Comparison of ENCODE assay signal across 16 cellular contexts in the genomic region with DNA sequence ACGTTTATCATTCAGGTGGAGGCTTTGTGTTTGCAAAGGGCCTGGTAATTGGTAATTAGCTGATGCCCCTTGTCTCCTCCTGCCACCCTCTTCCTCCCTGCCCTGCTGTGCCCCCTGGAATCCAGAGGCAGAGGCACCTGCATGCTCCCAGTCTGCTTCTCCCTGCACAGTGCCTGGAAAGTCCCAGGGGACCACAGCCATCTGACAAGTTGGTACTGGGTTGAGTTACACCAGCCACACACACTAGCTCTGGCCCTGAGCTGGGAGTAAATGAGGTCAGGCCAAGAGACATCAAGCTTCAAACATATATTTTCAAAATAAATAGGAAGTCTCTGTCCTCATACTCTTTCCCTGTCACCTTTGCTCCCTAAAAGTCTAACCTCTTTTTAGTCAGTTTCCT. TPM values are rescaled to one million over a fixed set of nuclear protein-coding genes. Genes with fewer than 3 reads are reported as not detected.
A peak's percentile ranks its signal among the peaks of the same experiment; 100 is the strongest.
DNase-seq lines count a peak whose midpoint lies in the region; ATAC-seq and TF ChIP-seq lines count a peak whose summit lies in the region.
"Had no signal": no experiment of that assay in that cellular context is flagged by ENCODE, and none has a peak within 500 bp of the region (broad histone marks: within the 10 kb centered on the region; RNA-seq: fewer than 3 reads in every experiment).

No MANE protein-coding gene starts in this region.

- CTCF ChIA-PET in CD4-positive, alpha-beta memory T cell (lab: Charles Lee; ENCODE audit: partially characterized antibody), result no interaction called here

- H3K4me1 ChIP-seq in CD4-positive, alpha-beta memory T cell (ENCODE audit: insufficient read depth, low read length), result no peaks in the 10 kb centered on the region

- no peaks in the 10 kb centered on the region for H3K27me3 Mint-ChIP-seq in CD4-positive, alpha-beta memory T cell
- H3K27me3 Mint-ChIP-seq: IgD-negative memory B cell had no signal

- H3K4me3 Mint-ChIP-seq in CD4-positive, alpha-beta memory T cell, result no peak overlapping the region
- H3K4me3 Mint-ChIP-seq: IgD-negative memory B cell, WTC11 had no signal

- no peaks in the 10 kb centered on the region for H3K9me3 ChIP-seq in CD4-positive, alpha-beta memory T cell (ENCODE audit: control insufficient read depth in 1 of 2, low read length in 2 of 2)

- peak overlapping the region; percentile 60 for H3K27ac ChIP-seq in VCaP
- H3K27ac ChIP-seq in CD4-positive, alpha-beta memory T cell (ENCODE audit: low read depth, low read length), result no peak overlapping the region
- H3K27ac ChIP-seq: skin epidermis had no signal

- no peaks in the 10 kb centered on the region; the same call in 1 of the 2 replicates for H3K36me3 ChIP-seq in GM06990 (ENCODE audit: control insufficient read depth, insufficient read depth, low read length)
- no peaks in the 10 kb centered on the region for H3K36me3 ChIP-seq in CD4-positive, alpha-beta memory T cell (ENCODE audit: insufficient read depth, low read length)

- peaks cover 13 to 43% (median 35%) of the 10 kb centered on the region in 4 donors for H3K4me1 Mint-ChIP-seq in CD4-positive, alpha-beta memory T cell

- DNase-seq in GM06990 (ENCODE audit: extremely low read depth, insufficient read length) (peak; percentile 8), amygdala (lab: John Stamatoyannopoulos, UW) (no peak), HK-2 (ENCODE audit: unreplicated experiment) (no peak), Right ventricle myocardium superior (no peak)
- DNase-seq in CD4-positive, alpha-beta memory T cell, result no peak
- DNase-seq: GDM1, NCI-H1417, substantia nigra had no signal

- ATAC-seq in GM18907 (IDR thresholded peaks at IDR 0.05; ENCODE audit: unreplicated experiment) (peak; percentile 82), HG02852 (IDR thresholded peaks at IDR 0.05; ENCODE audit: unreplicated experiment) (peak; percentile 65), Right ventricle myocardium superior (ENCODE audit: poor library complexity) (no peak)
- ATAC-seq: WTC11 had no signal

- peaks cover 47 to 66% of the 10 kb centered on the region in 2 donors for H3K36me3 Mint-ChIP-seq in CD4-positive, alpha-beta memory T cell
- H3K36me3 Mint-ChIP-seq: WTC11 had no signal

- H3K9me3 Mint-ChIP-seq in CD4-positive, alpha-beta memory T cell, result no peaks in the 10 kb centered on the region
- H3K9me3 Mint-ChIP-seq: IgD-negative memory B cell, WTC11 had no signal

- no peak overlapping the region for H3K4me3 ChIP-seq in GM06990 (replicated peaks; ENCODE audit: low read depth, low read length)
- no peak overlapping the region for H3K4me3 ChIP-seq in CD4-positive, alpha-beta memory T cell (ENCODE audit: low read length in 2 of 2)
- H3K4me3 ChIP-seq: lung, skin epidermis had no signal

- H3K27me3 ChIP-seq in GM06990 (replicated peaks; ENCODE audit: control insufficient read depth, insufficient read depth, low read length), result no peaks in the 10 kb centered on the region
- H3K27me3 ChIP-seq in CD4-positive, alpha-beta memory T cell (ENCODE audit: insufficient read depth, low read length), result no peaks in the 10 kb centered on the region

- POLR2A ChIA-PET in CD4-positive, alpha-beta memory T cell (lab: Charles Lee; ENCODE audit: partially characterized antibody), result no interaction called here

- H3K27ac Mint-ChIP-seq in CD4-positive, alpha-beta memory T cell, result no peak overlapping the region
- H3K27ac Mint-ChIP-seq: IgD-negative memory B cell, WTC11 had no signal

- no peak for TF ChIP-seq CTCF in GM06990 (IDR thresholded peaks at IDR 0.05; ENCODE audit: insufficient read depth, low read length, poor library complexity, severe bottlenecking)
- no peak for TF ChIP-seq CTCF in VCaP (conservative IDR thresholded peaks at IDR 0.05)

- intact Hi-C loops in Right ventricle myocardium superior (cut with DNase I), result no loop called here
- intact Hi-C loops in CD4-positive, alpha-beta memory T cell (cut with micrococcal nuclease), result no loop called here

RNA-seq across cellular contexts. Expression of a gene that starts 56.3 kb away (rescaled TPM):
- total RNA-seq in Right ventricle myocardium superior, result 0.30 TPM
- total RNA-seq in CD4-positive, alpha-beta memory T cell, result not detected
- polyA plus RNA-seq in CD4-positive, alpha-beta memory T cell, result not detected
- total RNA-seq: H1, WTC11 had no signal
- polyA plus RNA-seq: H1, IgD-negative memory B cell had no signal
